6 cellular contexts compared by ENCODE assay signal in the genomic region with DNA sequence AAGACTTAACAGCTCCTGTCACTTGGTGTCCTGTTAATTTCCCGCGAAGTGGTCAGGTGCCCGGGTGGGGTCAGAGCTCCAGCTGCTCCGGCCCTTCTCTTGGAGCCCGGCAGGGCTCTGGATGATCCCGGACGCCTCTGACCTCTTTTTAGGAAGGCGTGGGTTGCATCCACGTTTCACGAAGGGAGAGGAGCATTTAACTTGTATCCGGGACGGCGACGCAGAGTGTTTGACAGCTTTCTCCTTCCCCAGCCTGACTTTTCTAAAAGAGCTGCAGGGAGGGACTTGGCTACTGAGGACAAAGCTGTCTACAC. TPM values are rescaled to one million over a fixed set of nuclear protein-coding genes. Genes with fewer than 3 reads are reported as not detected.
DNase-seq lines count a peak whose midpoint lies in the region; ATAC-seq and TF ChIP-seq lines count a peak whose summit lies in the region.

No MANE protein-coding gene starts in this region.

- intact Hi-C loops in upper lobe of right lung (cut with DNase I): no loop called here

- no CpG with 5 or more reads among the region's 14 CpGs for WGBS in iPS DF 6.9 (ENCODE audit: insufficient coverage, insufficient read length)

- peaks cover 14% of the 10 kb centered on the region for H3K36me3 ChIP-seq in SK-N-MC (ENCODE audit: insufficient read depth, low read length)
- no peaks in the 10 kb centered on the region for H3K36me3 ChIP-seq in iPS DF 6.9 (ENCODE audit: control insufficient read depth, insufficient read depth, low read length)
- H3K36me3 ChIP-seq in upper lobe of right lung: peaks cover 13% of the 10 kb centered on the region

- H3K4me3 ChIP-seq in GM08714 (ENCODE audit: low read length): peak overlapping the region; percentile 83
- H3K4me3 ChIP-seq in SK-N-MC: peak overlapping the region; percentile 97
- peak overlapping the region; percentile 95; the same call in 1 of the 2 replicates for H3K4me3 ChIP-seq in iPS DF 6.9 (ENCODE audit: low read length)
- peak overlapping the region; percentile 64 for H3K4me3 ChIP-seq in upper lobe of right lung

- H3K9ac ChIP-seq in SK-N-MC (ENCODE audit: insufficient read length): peak overlapping the region; percentile 85

- no peaks in the 10 kb centered on the region for H3K27me3 ChIP-seq in iPS DF 6.9 (ENCODE audit: control insufficient read depth, insufficient read depth, low read length)
- H3K27me3 ChIP-seq in upper lobe of right lung: no peaks in the 10 kb centered on the region

- peak; percentile 33 for ATAC-seq in upper lobe of right lung

- H3K27ac ChIP-seq in SK-N-MC (no peak overlapping the region), iPS DF 6.9 (ENCODE audit: low read length) (no peak overlapping the region), upper lobe of right lung (peak overlapping the region; percentile 64)

- no peak for TF ChIP-seq CTCF in upper lobe of right lung (IDR thresholded peaks at IDR 0.05)

- H3K9me3 ChIP-seq in SK-N-MC (ENCODE audit: low read depth, low read length) (no peaks in the 10 kb centered on the region), iPS DF 6.9 (ENCODE audit: control insufficient read depth, insufficient read depth, low read length) (no peaks in the 10 kb centered on the region), upper lobe of right lung (peaks cover 13% of the 10 kb centered on the region)

- H3K4me1 ChIP-seq in iPS DF 6.9 (ENCODE audit: control insufficient read depth, insufficient read depth, low read length): no peaks in the 10 kb centered on the region
- H3K4me1 ChIP-seq in upper lobe of right lung: no peaks in the 10 kb centered on the region

- DNase-seq in SK-N-MC (ENCODE audit: low read depth, low spot score) (no peak), iPS DF 6.9 (ENCODE audit: low read depth, low spot score) (no peak), upper lobe of right lung (no peak), NAMALWA (ENCODE audit: low spot score) (no peak), 8988T (no peak)

RNA-seq across cellular contexts. Expression of a gene that starts 0.7 kb away (rescaled TPM):
- 8.7 TPM for total RNA-seq in upper lobe of right lung

RNA-seq across cellular contexts. Expression of a gene that starts 18.1 kb away (rescaled TPM):
- total RNA-seq in upper lobe of right lung: 5.2 TPM

RNA-seq across cellular contexts. Expression of a gene that starts 33.6 kb away (rescaled TPM):
- total RNA-seq in upper lobe of right lung: 3.9 TPM

RNA-seq across cellular contexts. Expression of a gene that starts 40.5 kb away (rescaled TPM):
- total RNA-seq in upper lobe of right lung: 4.5 TPM

RNA-seq across cellular contexts. Expression of a gene that starts 49.6 kb away (rescaled TPM):
- total RNA-seq in upper lobe of right lung: 14.0 TPM
